Comparison of ENCODE assay signal across 1 cellular context in genomic region chr19:14072535-14073231, GRCh38.
A peak's percentile ranks its signal among the peaks of the same experiment; 100 is the strongest.
TF ChIP-seq lines count a peak whose summit lies in the region.

Gene MISP3 (plus strand): TSS chr19:14072786. CDS start chr19:14073310, 524 bp downstream.

TF ChIP-seq in HCT116, 20 proteins besides CTCF, POLR2A, EP300 and RAD21 (continued from another document):
- peak; percentile 14; the same call in 1 of the 2 replicates for TF ChIP-seq POLR2AphosphoS5 (IDR thresholded peaks at IDR 0.05; ENCODE audit: low read depth, low read length)
